22 cellular contexts compared by ENCODE assay signal in the genomic region with DNA sequence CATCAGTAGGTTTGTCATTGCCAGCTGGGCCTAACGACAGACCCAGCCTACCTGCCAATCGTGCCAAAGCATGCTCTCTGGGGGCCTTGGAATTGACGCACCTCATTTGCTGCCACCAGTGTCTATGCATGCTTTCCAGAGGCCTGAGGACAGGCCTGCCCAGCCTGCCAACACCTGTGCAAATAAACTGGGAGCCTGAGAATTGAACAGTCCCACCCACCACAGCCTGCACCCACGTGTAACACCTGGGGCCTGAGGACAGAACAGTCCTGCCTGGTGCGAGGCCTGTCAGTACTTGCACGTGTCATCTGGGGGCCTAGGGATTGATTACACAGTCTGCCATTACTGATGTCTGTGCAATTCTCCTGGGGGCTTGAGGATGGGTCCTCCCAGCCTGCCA. TPM values are rescaled to one million over a fixed set of nuclear protein-coding genes. Genes with fewer than 3 reads are reported as not detected.
A peak's percentile ranks its signal among the peaks of the same experiment; 100 is the strongest.
DNase-seq lines count a peak whose midpoint lies in the region; ATAC-seq and TF ChIP-seq lines count a peak whose summit lies in the region.
"Had no signal": no experiment of that assay in that cellular context is flagged by ENCODE, and none has a peak within 500 bp of the region (broad histone marks: within the 10 kb centered on the region; RNA-seq: fewer than 3 reads in every experiment).

No MANE protein-coding gene starts in this region.

- no peaks in the 10 kb centered on the region for H3K27me3 ChIP-seq in upper lobe of right lung
- H3K27me3 ChIP-seq: BE2C had no signal

- H3K4me3 ChIP-seq in epithelial cell of esophagus (ENCODE audit: low read length) (no peak overlapping the region), upper lobe of right lung (no peak overlapping the region)
- H3K4me3 ChIP-seq: A549, PC-9 had no signal

- H3K36me3 ChIP-seq in upper lobe of right lung, result no peaks in the 10 kb centered on the region
- H3K36me3 ChIP-seq: BE2C had no signal

- DNase-seq in SHP77 (lab: John Stamatoyannopoulos, UW) (peak; percentile 6 to 7), SHP77 treated with DMSO at 0.1 percent for 48 hours (lab: John Stamatoyannopoulos, UW) (no peak), NCI-H345 (lab: John Stamatoyannopoulos, UW) (peak; percentile 66), epithelial cell of esophagus (ENCODE audit: low read depth) (peak; percentile 66), upper lobe of right lung (no peak), AG08395 (ENCODE audit: low spot score) (no peak)
- DNase-seq in central memory CD4-positive, alpha-beta T cell, result no peak
- DNase-seq: EL, GF-D8, GOT3, HCEC 1CT, IMR-90, NCI-H1930, NCI-H510A, PC-9, RPMI8226, SIG-M5, SK-N-SH had no signal

- no peak overlapping the region for H3K27ac ChIP-seq in upper lobe of right lung
- H3K27ac ChIP-seq: A549, KMS-11, PC-9 had no signal

- peaks cover 9% of the 10 kb centered on the region for H3K4me1 ChIP-seq in upper lobe of right lung

- no peaks in the 10 kb centered on the region for H3K9me3 ChIP-seq in upper lobe of right lung
- H3K9me3 ChIP-seq: A549, BE2C, SK-N-SH had no signal

- ATAC-seq in upper lobe of right lung (peak; percentile 26), GM18909 (IDR thresholded peaks at IDR 0.05; ENCODE audit: poor library complexity, unreplicated experiment) (no peak)
- ATAC-seq: A549 had no signal

- TF ChIP-seq CTCF in epithelial cell of esophagus (IDR thresholded peaks at IDR 0.05; ENCODE audit: insufficient read depth, low read depth, low read length, missing control alignments), result no peak
- TF ChIP-seq CTCF in upper lobe of right lung (IDR thresholded peaks at IDR 0.05), result no peak

- intact Hi-C loops in upper lobe of right lung (cut with DNase I), result no loop called here

RNA-seq across cellular contexts. Expression of gene RNF217, which starts 6.2 kb away (rescaled TPM):
- 29.2 TPM for total RNA-seq in upper lobe of right lung

Comparison
In these comparisons a context has a peak if more than half of its experiments do, and no peak if none do; other contexts are left out.
1. DNase-seq: peak in SHP77 (2 of 2), NCI-H345 (single experiment) and epithelial cell of esophagus (single experiment); none in SHP77 treated with DMSO at 0.1 percent for 48 hours (single experiment), upper lobe of right lung (single experiment), AG08395 (single experiment) and central memory CD4-positive, alpha-beta T cell (single experiment).